In the genomic region with DNA sequence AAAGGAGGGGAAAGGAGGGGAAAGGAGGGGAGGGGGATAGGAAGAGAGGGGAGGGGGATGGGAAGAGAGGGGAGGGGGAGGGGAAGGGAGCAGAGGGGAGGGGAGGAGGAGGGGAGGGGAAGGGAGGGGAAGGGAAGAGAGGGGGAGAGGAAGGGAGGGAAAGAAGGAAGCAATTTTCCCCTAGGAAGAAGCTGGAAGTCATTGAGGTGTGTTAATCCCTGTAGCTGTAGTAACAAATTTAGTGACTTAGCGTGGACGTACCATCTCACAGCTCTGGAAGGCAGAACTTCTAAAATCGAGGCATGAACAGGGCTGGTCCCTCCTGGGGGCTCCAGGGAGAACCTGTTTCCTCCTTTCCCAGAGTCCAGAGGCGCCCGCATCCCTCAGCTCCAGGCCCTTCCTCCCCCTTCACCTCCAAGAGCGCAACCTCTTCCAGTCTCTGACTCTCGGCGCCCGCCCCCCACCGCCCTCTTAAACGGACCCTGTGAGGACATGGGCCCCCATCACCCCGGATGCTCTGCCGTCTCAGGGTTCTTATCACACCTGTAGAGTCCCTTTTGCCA, we compare ENCODE assay signal across 1 cellular context.
TF ChIP-seq lines count a peak whose summit lies in the region.

No MANE protein-coding gene starts in this region.

TF ChIP-seq in GM23338, 12 proteins besides CTCF, POLR2A, EP300 and RAD21:
- TF ChIP-seq, protein P1, sequence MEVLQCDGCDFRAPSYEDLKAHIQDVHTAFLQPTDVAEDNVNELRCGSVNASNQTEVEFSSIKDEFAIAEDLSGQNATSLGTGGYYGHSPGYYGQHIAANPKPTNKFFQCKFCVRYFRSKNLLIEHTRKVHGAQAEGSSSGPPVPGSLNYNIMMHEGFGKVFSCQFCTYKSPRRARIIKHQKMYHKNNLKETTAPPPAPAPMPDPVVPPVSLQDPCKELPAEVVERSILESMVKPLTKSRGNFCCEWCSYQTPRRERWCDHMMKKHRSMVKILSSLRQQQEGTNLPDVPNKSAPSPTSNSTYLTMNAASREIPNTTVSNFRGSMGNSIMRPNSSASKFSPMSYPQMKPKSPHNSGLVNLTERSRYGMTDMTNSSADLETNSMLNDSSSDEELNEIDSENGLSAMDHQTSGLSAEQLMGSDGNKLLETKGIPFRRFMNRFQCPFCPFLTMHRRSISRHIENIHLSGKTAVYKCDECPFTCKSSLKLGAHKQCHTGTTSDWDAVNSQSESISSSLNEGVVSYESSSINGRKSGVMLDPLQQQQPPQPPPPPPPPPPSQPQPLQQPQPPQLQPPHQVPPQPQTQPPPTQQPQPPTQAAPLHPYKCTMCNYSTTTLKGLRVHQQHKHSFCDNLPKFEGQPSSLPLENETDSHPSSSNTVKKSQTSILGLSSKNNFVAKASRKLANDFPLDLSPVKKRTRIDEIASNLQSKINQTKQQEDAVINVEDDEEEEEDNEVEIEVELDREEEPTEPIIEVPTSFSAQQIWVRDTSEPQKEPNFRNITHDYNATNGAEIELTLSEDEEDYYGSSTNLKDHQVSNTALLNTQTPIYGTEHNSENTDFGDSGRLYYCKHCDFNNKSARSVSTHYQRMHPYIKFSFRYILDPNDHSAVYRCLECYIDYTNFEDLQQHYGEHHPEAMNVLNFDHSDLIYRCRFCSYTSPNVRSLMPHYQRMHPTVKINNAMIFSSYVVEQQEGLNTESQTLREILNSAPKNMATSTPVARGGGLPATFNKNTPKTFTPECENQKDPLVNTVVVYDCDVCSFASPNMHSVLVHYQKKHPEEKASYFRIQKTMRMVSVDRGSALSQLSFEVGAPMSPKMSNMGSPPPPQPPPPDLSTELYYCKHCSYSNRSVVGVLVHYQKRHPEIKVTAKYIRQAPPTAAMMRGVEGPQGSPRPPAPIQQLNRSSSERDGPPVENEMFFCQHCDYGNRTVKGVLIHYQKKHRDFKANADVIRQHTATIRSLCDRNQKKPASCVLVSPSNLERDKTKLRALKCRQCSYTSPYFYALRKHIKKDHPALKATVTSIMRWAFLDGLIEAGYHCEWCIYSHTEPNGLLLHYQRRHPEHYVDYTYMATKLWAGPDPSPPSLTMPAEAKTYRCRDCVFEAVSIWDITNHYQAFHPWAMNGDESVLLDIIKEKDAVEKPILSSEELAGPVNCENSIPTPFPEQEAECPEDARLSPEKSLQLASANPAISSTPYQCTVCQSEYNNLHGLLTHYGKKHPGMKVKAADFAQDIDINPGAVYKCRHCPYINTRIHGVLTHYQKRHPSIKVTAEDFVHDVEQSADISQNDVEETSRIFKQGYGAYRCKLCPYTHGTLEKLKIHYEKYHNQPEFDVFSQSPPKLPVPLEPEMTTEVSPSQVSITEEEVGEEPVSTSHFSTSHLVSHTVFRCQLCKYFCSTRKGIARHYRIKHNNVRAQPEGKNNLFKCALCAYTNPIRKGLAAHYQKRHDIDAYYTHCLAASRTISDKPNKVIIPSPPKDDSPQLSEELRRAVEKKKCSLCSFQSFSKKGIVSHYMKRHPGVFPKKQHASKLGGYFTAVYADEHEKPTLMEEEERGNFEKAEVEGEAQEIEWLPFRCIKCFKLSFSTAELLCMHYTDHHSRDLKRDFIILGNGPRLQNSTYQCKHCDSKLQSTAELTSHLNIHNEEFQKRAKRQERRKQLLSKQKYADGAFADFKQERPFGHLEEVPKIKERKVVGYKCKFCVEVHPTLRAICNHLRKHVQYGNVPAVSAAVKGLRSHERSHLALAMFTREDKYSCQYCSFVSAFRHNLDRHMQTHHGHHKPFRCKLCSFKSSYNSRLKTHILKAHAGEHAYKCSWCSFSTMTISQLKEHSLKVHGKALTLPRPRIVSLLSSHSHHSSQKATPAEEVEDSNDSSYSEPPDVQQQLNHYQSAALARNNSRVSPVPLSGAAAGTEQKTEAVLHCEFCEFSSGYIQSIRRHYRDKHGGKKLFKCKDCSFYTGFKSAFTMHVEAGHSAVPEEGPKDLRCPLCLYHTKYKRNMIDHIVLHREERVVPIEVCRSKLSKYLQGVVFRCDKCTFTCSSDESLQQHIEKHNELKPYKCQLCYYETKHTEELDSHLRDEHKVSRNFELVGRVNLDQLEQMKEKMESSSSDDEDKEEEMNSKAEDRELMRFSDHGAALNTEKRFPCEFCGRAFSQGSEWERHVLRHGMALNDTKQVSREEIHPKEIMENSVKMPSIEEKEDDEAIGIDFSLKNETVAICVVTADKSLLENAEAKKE (CRISPR knock-in tag; IDR thresholded peaks at IDR 0.05): no peak
- TF ChIP-seq NANOG (IDR thresholded peaks at IDR 0.05; ENCODE audit: borderline replicate concordance) (no peak), CREB1 (CRISPR knock-in tag; IDR thresholded peaks at IDR 0.05; ENCODE audit: low read depth) (no peak), POLR2AphosphoS5 (IDR thresholded peaks at IDR 0.05; ENCODE audit: low read depth) (no peak), EZH2 (IDR thresholded peaks at IDR 0.05; ENCODE audit: low read depth, unreplicated experiment) (no peak), STAT1 (IDR thresholded peaks at IDR 0.05; ENCODE audit: unreplicated experiment) (no peak)
- TF ChIP-seq, protein P2, sequence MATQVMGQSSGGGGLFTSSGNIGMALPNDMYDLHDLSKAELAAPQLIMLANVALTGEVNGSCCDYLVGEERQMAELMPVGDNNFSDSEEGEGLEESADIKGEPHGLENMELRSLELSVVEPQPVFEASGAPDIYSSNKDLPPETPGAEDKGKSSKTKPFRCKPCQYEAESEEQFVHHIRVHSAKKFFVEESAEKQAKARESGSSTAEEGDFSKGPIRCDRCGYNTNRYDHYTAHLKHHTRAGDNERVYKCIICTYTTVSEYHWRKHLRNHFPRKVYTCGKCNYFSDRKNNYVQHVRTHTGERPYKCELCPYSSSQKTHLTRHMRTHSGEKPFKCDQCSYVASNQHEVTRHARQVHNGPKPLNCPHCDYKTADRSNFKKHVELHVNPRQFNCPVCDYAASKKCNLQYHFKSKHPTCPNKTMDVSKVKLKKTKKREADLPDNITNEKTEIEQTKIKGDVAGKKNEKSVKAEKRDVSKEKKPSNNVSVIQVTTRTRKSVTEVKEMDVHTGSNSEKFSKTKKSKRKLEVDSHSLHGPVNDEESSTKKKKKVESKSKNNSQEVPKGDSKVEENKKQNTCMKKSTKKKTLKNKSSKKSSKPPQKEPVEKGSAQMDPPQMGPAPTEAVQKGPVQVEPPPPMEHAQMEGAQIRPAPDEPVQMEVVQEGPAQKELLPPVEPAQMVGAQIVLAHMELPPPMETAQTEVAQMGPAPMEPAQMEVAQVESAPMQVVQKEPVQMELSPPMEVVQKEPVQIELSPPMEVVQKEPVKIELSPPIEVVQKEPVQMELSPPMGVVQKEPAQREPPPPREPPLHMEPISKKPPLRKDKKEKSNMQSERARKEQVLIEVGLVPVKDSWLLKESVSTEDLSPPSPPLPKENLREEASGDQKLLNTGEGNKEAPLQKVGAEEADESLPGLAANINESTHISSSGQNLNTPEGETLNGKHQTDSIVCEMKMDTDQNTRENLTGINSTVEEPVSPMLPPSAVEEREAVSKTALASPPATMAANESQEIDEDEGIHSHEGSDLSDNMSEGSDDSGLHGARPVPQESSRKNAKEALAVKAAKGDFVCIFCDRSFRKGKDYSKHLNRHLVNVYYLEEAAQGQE (IDR thresholded peaks at IDR 0.05; ENCODE audit: unreplicated experiment): no peak
